In genomic region chrX:53683556-53684414, GRCh38 we compare ENCODE assay signal across 8 cellular contexts. TPM values are rescaled to one million over a fixed set of nuclear protein-coding genes. Genes with fewer than 3 reads are reported as not detected.
DNase-seq lines count a peak whose midpoint lies in the region; ATAC-seq, FAIRE-seq and TF ChIP-seq lines count a peak whose summit lies in the region.

No MANE protein-coding gene starts in this region.

- peaks cover 10% of the 10 kb centered on the region for H3K79me1 ChIP-seq in trophoblast cell (ENCODE audit: low read length)

- in situ Hi-C loops in transverse colon (cut with MboI; ENCODE audit: low pct_ligation_motif_present in 1 of 4, low pct_unique_long_range_greater_than_20kb in 1 of 4, low sequenced_read_pairs in 3 of 4): no loop called here

- H2BK12ac ChIP-seq in trophoblast cell (ENCODE audit: low read length): no peak overlapping the region

- H3K4me3 ChIP-seq in heart left ventricle: peak overlapping the region; percentile 29 to 96 (median 68)
- peak overlapping the region; percentile 96 for H3K4me3 ChIP-seq in trophoblast cell (ENCODE audit: low read depth, low read length)
- peak overlapping the region; percentile 42 to 85 (median 56) for H3K4me3 ChIP-seq in transverse colon

- peak overlapping the region; percentile 90 for H4K91ac ChIP-seq in trophoblast cell (ENCODE audit: low read depth, low read length)

- H2AK5ac ChIP-seq in trophoblast cell (ENCODE audit: low read length): peak overlapping the region; percentile 35

- H3K14ac ChIP-seq in trophoblast cell (ENCODE audit: low read length): peak overlapping the region; percentile 89

- H3K9me3 ChIP-seq in heart left ventricle: peaks cover 0 to 7% (median 0%) of the 10 kb centered on the region in 12 donors
- no peaks in the 10 kb centered on the region for H3K9me3 ChIP-seq in trophoblast cell (ENCODE audit: insufficient read depth, low read depth, low read length)
- H3K9me3 ChIP-seq in transverse colon: no peaks in the 10 kb centered on the region

- H3K36me3 ChIP-seq in heart left ventricle (peaks cover 0 to 31% (median 23%) of the 10 kb centered on the region in 9 donors), trophoblast cell (ENCODE audit: control insufficient read depth in 1 of 2, insufficient read depth in 2 of 2, low read length in 2 of 2) (peaks cover 2 to 5% of the 10 kb centered on the region in 2 experiments), transverse colon (no peaks in the 10 kb centered on the region)

- H3K18ac ChIP-seq in trophoblast cell (ENCODE audit: low read length): peak overlapping the region; percentile 80

- peak overlapping the region; percentile 89 for H4K12ac ChIP-seq in trophoblast cell (ENCODE audit: low read depth, low read length)

- peak overlapping the region; percentile 89 for H3K4ac ChIP-seq in trophoblast cell (ENCODE audit: low read depth, low read length)

- TF ChIP-seq EP300 in transverse colon (IDR thresholded peaks at IDR 0.05; ENCODE audit: low read depth): no peak

- H2AFZ ChIP-seq in trophoblast cell (ENCODE audit: insufficient read depth, low read length, poor library complexity): peak overlapping the region; percentile 79

- H3K9ac ChIP-seq in trophoblast cell (ENCODE audit: low read length): peak overlapping the region; percentile 100

- FAIRE-seq in GM12892 (lab: Jason Lieb, UNC): peak; percentile 96

- no peaks in the 10 kb centered on the region for H3K27me3 ChIP-seq in heart left ventricle
- no peaks in the 10 kb centered on the region for H3K27me3 ChIP-seq in trophoblast cell (ENCODE audit: insufficient read depth, low read length)
- H3K27me3 ChIP-seq in transverse colon: no peaks in the 10 kb centered on the region

- H2BK120ac ChIP-seq in trophoblast cell (ENCODE audit: insufficient read depth, low read length, poor library complexity): peak overlapping the region; percentile 78

- ATAC-seq in HG02852 (IDR thresholded peaks at IDR 0.05; ENCODE audit: unreplicated experiment) (peak; percentile 66), heart left ventricle (peak; percentile 86 to 93 (median 92))

- H3K4me2 ChIP-seq in trophoblast cell (ENCODE audit: low read length): peak overlapping the region; percentile 89

- peak overlapping the region; percentile 73 to 93 (median 88) for H3K27ac ChIP-seq in heart left ventricle
- peak overlapping the region; percentile 97 for H3K27ac ChIP-seq in trophoblast cell (ENCODE audit: low read depth, low read length)
- H3K27ac ChIP-seq in transverse colon: peak overlapping the region; percentile 85 to 91 (median 90)

- H3K23ac ChIP-seq in trophoblast cell (ENCODE audit: low read length): no peak overlapping the region

- intact Hi-C loops in heart left ventricle (cut with DNase I) (loop anchor here in 3 of 10 donors (5.0 to 10.0 kb wide), 2 partner anchors 361 to 499 kb away; partner anchors contain the start of genes PHF8 (in 2 of the 3) and FAM120C (in 1 of the 3)), transverse colon (cut with DNase I; ENCODE audit: low total_unique reads) (no loop called here)

- 0 to 51% (median 21%) methylated on average over 64 to 80 of the region's 80 CpGs for WGBS in heart left ventricle, 4 donors
- no CpG with 5 or more reads among the region's 80 CpGs for WGBS in trophoblast cell (ENCODE audit: extremely low coverage, insufficient coverage, insufficient read length)
- WGBS in transverse colon (ENCODE audit: low coverage in 1 of 2), 2 donors: 68% methylated on average over 80 of the region's 80 CpGs; no CpG with 5 or more reads in 1 of the 2 donors

- peak; percentile 53 for DNase-seq in GM12892 (ENCODE audit: insufficient read length)
- DNase-seq in NCI-H1436 treated with DMSO at 0.1 percent for 48 hours (lab: John Stamatoyannopoulos, UW): peak; percentile 98
- DNase-seq in T follicular helper cell (ENCODE audit: low read depth): peak; percentile 87
- peak; percentile 96 for DNase-seq in amniotic epithelial cell (ENCODE audit: low read depth)
- DNase-seq in heart left ventricle: peak; percentile 91 to 94 (median 92)
- peak; percentile 96 to 98 for DNase-seq in trophoblast cell
- peak; percentile 94 for DNase-seq in transverse colon

- TF ChIP-seq POLR2A in GM12892 (IDR thresholded peaks at IDR 0.05; ENCODE audit: low read depth, low read length) (peak; percentile 80), heart left ventricle (IDR thresholded peaks at IDR 0.05) (peak in 1 of 2 donors; percentile 70), transverse colon (IDR thresholded peaks at IDR 0.05) (peak; percentile 66)

- H2BK5ac ChIP-seq in trophoblast cell (ENCODE audit: low read depth, low read length, poor library complexity): peak overlapping the region; percentile 85

- TF ChIP-seq CTCF in heart left ventricle (IDR thresholded peaks at IDR 0.05) (peak in 1 of 12 donors; percentile 12), transverse colon (IDR thresholded peaks at IDR 0.05) (no peak)

- peaks cover 14% of the 10 kb centered on the region for H3K79me2 ChIP-seq in trophoblast cell (ENCODE audit: control insufficient read depth, insufficient read depth, low read length, poor library complexity)

- peak overlapping the region; percentile 89 for H4K8ac ChIP-seq in trophoblast cell (ENCODE audit: low read depth, low read length)

- H3K4me1 ChIP-seq in heart left ventricle (peaks cover 0 to 31% (median 7%) of the 10 kb centered on the region in 12 donors), trophoblast cell (ENCODE audit: control insufficient read depth in 1 of 2, insufficient read depth in 2 of 2, low read length in 2 of 2) (no peaks in the 10 kb centered on the region), transverse colon (peaks cover 0 to 23% (median 11%) of the 10 kb centered on the region in 4 donors)

RNA-seq across cellular contexts. Expression of gene HUWE1, which starts 2.7 kb away (rescaled TPM):
- 79.8 TPM for polyA plus RNA-seq in GM12892 (2012; ENCODE audit: missing spikeins)
- total RNA-seq in heart left ventricle: 100 to 1,000 TPM; 122 to 222 (median 172) TPM
- polyA plus RNA-seq in heart left ventricle: 100 to 1,000 TPM in 1 of 2 donors, 10 to 100 TPM in 1; 34.7 to 104 TPM
- polyA plus RNA-seq in trophoblast cell (2013): 57.3 and 60.9 TPM in 2 replicates
- total RNA-seq in transverse colon: 100 to 1,000 TPM in 1 of 4 donors, 10 to 100 TPM in 3; 65.1 to 104 (median 84.7) TPM

Comparison
In these comparisons a context has a peak if more than half of its experiments do, and no peak if none do; other contexts are left out.
1. Peak in every context shown above with its lines: DNase-seq, ATAC-seq, H3K4me3 ChIP-seq and H3K27ac ChIP-seq.